Comparison of ENCODE assay signal across 21 cellular contexts in the genomic region with DNA sequence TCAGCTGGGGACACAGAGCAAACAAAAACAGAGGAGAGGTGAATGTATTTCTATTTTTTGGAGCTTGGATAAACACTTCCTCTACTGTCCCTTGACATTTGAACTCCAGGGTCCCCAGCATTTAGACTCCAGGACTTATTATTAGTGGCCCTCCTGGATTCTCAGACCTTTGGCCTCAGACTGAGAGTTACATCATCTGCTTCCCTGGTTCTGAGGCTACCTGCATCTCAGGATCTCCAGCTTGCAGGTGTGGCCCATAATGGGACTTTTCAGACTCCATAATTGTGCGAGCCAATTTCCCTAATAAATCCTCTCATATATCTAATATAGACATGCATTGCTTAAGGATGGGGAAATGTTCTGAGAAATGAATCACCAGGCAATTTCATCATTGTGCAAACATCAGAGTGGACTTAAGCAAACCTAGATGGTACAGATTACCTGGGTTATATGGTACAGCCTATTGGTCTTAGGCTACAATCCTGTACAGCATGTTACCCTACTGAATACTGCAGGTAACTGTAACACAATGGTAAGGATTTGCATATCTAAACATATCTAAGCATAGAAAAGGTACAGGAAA.
DNase-seq lines count a peak whose midpoint lies in the region; ATAC-seq, FAIRE-seq and TF ChIP-seq lines count a peak whose summit lies in the region.
"Had no signal": no experiment of that assay in that cellular context is flagged by ENCODE, and none has a peak within 500 bp of the region (broad histone marks: within the 10 kb centered on the region; RNA-seq: fewer than 3 reads in every experiment).

No MANE protein-coding gene starts in this region.

- H3K9me3 Mint-ChIP-seq in stimulated activated memory B cell treated with anti-CD40 and anti-IgM and Interleukin-4, amounts not matched to agents 10 μg/mL and 1 μg/mL and 100 μg/mL, for 72 hours, result no peaks in the 10 kb centered on the region
- H3K9me3 Mint-ChIP-seq: brain; natural killer cell treated with Interleukin-12 subunit alpha and Interleukin-12 subunit beta and Interleukin-15 and Interleukin-18, amount 100 ng/mL, for 72 hours; T-helper 2 cell treated with Interferon-gamma antibody and Interleukin-4, amounts not matched to agents 5 μg/mL and 100 μg/mL, for 36 hours had no signal

- in situ Hi-C loops in Panc1 (cut with HindIII; ENCODE audit: low pct_unique_long_range_greater_than_20kb, low sequenced_read_pairs), result no loop called here

- H3K27me3 Mint-ChIP-seq in stimulated activated memory B cell treated with anti-CD40 and anti-IgM and Interleukin-4, amounts not matched to agents 10 μg/mL and 1 μg/mL and 100 μg/mL, for 72 hours, result no peaks in the 10 kb centered on the region
- H3K27me3 Mint-ChIP-seq: brain; natural killer cell treated with Interleukin-12 subunit alpha and Interleukin-12 subunit beta and Interleukin-15 and Interleukin-18, amount 100 ng/mL, for 72 hours had no signal

- H3K4me1 Mint-ChIP-seq in stimulated activated memory B cell treated with anti-CD40 and anti-IgM and Interleukin-4, amounts not matched to agents 10 μg/mL and 1 μg/mL and 100 μg/mL, for 72 hours, result no peaks in the 10 kb centered on the region

- H3K9me3 ChIP-seq in Panc1 (ENCODE audit: control insufficient read depth, insufficient read depth, low read depth, low read length), result no peaks in the 10 kb centered on the region
- H3K9me3 ChIP-seq: BLaER1 treated with 17β-estradiol and CSF1 and Interleukin-3, amounts not matched to agents 10 nM and 100 nM; SJCRH30 had no signal

- TF ChIP-seq CTCF in Panc1 (IDR thresholded peaks at IDR 0.05) (no peak), fibroblast of mammary gland (conservative IDR thresholded peaks at IDR 0.05; ENCODE audit: control insufficient read depth, insufficient read depth, low read depth, low read length) (no peak)

- ATAC-seq in Panc1 (no peak), HG02759 (IDR thresholded peaks at IDR 0.05; ENCODE audit: unreplicated experiment) (no peak)
- no peak for ATAC-seq in stimulated activated memory B cell treated with anti-CD40 and anti-IgM and Interleukin-4, amounts not matched to agents 10 μg/mL and 1 μg/mL and 100 μg/mL, for 72 hours
- ATAC-seq: natural killer cell treated with Interleukin-12 subunit alpha and Interleukin-12 subunit beta and Interleukin-15 and Interleukin-18, amount 100 ng/mL, for 72 hours had no signal

- H3K4me3 Mint-ChIP-seq in stimulated activated memory B cell treated with anti-CD40 and anti-IgM and Interleukin-4, amounts not matched to agents 10 μg/mL and 1 μg/mL and 100 μg/mL, for 72 hours, result no peak overlapping the region
- H3K4me3 Mint-ChIP-seq: brain; natural killer cell treated with Interleukin-12 subunit alpha and Interleukin-12 subunit beta and Interleukin-15 and Interleukin-18, amount 100 ng/mL, for 72 hours; T-helper 2 cell treated with Interferon-gamma antibody and Interleukin-4, amounts not matched to agents 5 μg/mL and 100 μg/mL, for 36 hours had no signal

- no TSS peak for BruUV-seq in Panc1 (replicated peaks; lab: Mats Ljungman, UMichigan)

- CTCF ChIA-PET in Panc1 (lab: Charles Lee), result no interaction called here

- POLR2A ChIA-PET in Panc1 (lab: Charles Lee), result no interaction called here

- no peaks in the 10 kb centered on the region for H3K36me3 ChIP-seq in Panc1 (ENCODE audit: control insufficient read depth, insufficient read depth, low read length)

- intact Hi-C loops in Panc1 (cut with micrococcal nuclease; ENCODE audit: unreplicated experiment), result no loop called here

- DNase-seq in GM12891 (ENCODE audit: insufficient read length, low spot score) (no peak), Panc1 (ENCODE audit: low read depth, low spot score) (peak; percentile 13), fibroblast of mammary gland (ENCODE audit: low read depth) (peak; percentile 49), non-pigmented ciliary epithelial cell (ENCODE audit: low read depth) (peak; percentile 15), amniotic stem cell (lab: John Stamatoyannopoulos, UW) (no peak)
- DNase-seq in activated CD8-positive, alpha-beta memory T cell treated with anti-CD3 and anti-CD28 coated beads, Interleukin-2, amount 50 U/mL, for 4 hours, result no peak
- DNase-seq: activated CD4-positive, CD25-positive, alpha-beta regulatory T cell treated with anti-CD3 and anti-CD28 coated beads, Interleukin-2, amount 50 U/mL, for 72 hours; activated naive CD4-positive, alpha-beta T cell; DND-41; H7; NCI-H1092 treated with DMSO at 0.1 percent for 48 hours; SJCRH30; substantia nigra had no signal

- no peak overlapping the region for H3K4me3 ChIP-seq in Panc1 (ENCODE audit: low read depth in 2 of 2, low read length in 2 of 2)
- H3K4me3 ChIP-seq in fibroblast of mammary gland (ENCODE audit: control insufficient read depth, low read depth, low read length), result no peak overlapping the region
- H3K4me3 ChIP-seq: BLaER1 treated with 17β-estradiol and CSF1 and Interleukin-3, amounts not matched to agents 10 nM and 100 nM; lung; SJCRH30 had no signal

- TF ChIP-seq POLR2A in GM12891 (IDR thresholded peaks at IDR 0.05; ENCODE audit: low read depth, low read length), result no peak

- H3K27ac ChIP-seq in Panc1 (ENCODE audit: low read length), result no peak overlapping the region
- H3K27ac ChIP-seq: BLaER1 treated with 17β-estradiol and CSF1 and Interleukin-3, amounts not matched to agents 10 nM and 100 nM; SJCRH30 had no signal

- peak; percentile 16 for FAIRE-seq in GM12891 (lab: Jason Lieb, UNC)
- FAIRE-seq: frontal cortex had no signal

- H3K36me3 Mint-ChIP-seq in stimulated activated memory B cell treated with anti-CD40 and anti-IgM and Interleukin-4, amounts not matched to agents 10 μg/mL and 1 μg/mL and 100 μg/mL, for 72 hours, result peaks cover 63% of the 10 kb centered on the region

- H3K27me3 ChIP-seq in Panc1 (ENCODE audit: control insufficient read depth, insufficient read depth, low read length), result no peaks in the 10 kb centered on the region
- H3K27me3 ChIP-seq: BLaER1 treated with 17β-estradiol and CSF1 and Interleukin-3, amounts not matched to agents 10 nM and 100 nM; SJCRH30 had no signal

- no peaks in the 10 kb centered on the region for H3K4me1 ChIP-seq in Panc1 (ENCODE audit: control insufficient read depth, insufficient read depth, low read length)
- H3K4me1 ChIP-seq: BLaER1 treated with 17β-estradiol and CSF1 and Interleukin-3, amounts not matched to agents 10 nM and 100 nM; SJCRH30 had no signal

- H3K27ac Mint-ChIP-seq in stimulated activated memory B cell treated with anti-CD40 and anti-IgM and Interleukin-4, amounts not matched to agents 10 μg/mL and 1 μg/mL and 100 μg/mL, for 72 hours, result no peak overlapping the region
- H3K27ac Mint-ChIP-seq: brain had no signal

TF ChIP-seq in GM12891, 5 proteins besides CTCF, POLR2A, EP300 and RAD21:
- TF ChIP-seq POU2F2 (IDR thresholded peaks at IDR 0.05; ENCODE audit: low read depth, low read length) (no peak), TAF1 (IDR thresholded peaks at IDR 0.05; ENCODE audit: low read depth, low read length) (no peak), PAX5 (IDR thresholded peaks at IDR 0.05; ENCODE audit: insufficient read depth, low read length, severe bottlenecking) (no peak), SPI1 (IDR thresholded peaks at IDR 0.05; ENCODE audit: low read depth, low read length) (no peak), POLR2AphosphoS5 (IDR thresholded peaks at IDR 0.05; ENCODE audit: low read depth, low read length) (no peak)

Comparison
In these comparisons a context has a peak if more than half of its experiments do, and no peak if none do; other contexts are left out.
1. DNase-seq: peak in Panc1 (single experiment), fibroblast of mammary gland (single experiment) and non-pigmented ciliary epithelial cell (single experiment); none in GM12891 (single experiment), amniotic stem cell (single experiment) and activated CD8-positive, alpha-beta memory T cell treated with anti-CD3 and anti-CD28 coated beads, Interleukin-2, amount 50 U/mL, for 4 hours (single experiment).